ENCODE assay signal across 8 cellular contexts in the genomic region with DNA sequence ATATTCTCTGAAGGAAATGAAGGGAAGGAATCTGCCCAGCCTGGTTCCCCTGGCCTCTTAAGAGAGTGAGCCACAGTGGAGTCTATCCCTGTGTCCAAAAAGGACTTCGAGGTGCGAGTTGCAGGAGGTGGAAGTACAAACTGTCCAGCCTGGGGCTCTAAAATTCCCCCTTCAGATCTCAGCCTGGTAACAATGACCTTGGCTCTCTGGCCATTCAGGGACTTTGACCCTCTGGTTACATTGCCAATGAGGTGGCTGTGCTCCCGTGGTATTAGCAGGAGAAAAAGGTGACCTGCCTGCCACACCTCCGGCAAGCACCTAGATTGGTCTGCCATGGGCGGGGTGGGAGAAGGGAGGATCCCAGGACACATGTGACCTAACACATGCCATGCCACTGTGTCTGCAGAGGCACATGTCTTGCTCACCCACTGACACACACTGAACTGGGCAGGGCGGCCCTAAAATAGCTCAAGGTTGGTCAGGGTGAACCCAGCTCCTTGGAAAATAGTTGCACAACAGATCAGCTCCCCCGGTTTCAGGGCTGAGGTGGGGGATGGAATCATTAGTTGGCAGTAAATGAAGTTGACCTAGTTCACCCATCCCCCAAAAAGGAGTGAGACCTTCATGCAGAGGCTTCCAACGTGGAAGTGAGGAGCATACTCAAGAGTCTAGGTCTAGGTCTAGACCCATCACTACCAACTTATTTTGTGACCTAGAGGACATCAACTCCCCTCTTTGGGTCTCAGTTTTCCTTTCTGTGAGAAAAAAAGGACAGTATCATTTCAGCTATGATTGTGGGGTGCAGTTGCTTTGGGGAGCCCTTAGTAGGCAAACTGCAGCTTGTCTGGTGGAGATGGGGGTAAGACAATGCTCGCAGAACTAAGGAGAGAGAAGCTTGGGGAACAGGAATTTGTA. TPM values are rescaled to one million over a fixed set of nuclear protein-coding genes. Genes with fewer than 3 reads are reported as not detected.
DNase-seq lines count a peak whose midpoint lies in the region; ATAC-seq, FAIRE-seq and TF ChIP-seq lines count a peak whose summit lies in the region.

No MANE protein-coding gene starts in this region.

- H3K4me3 ChIP-seq in right atrium auricular region (peak overlapping the region; percentile 19 to 67), small intestine (ENCODE audit: low read depth in 1 of 2, low read length in 2 of 2) (peak overlapping the region in 1 of 2 donors; percentile 34)

- H3K27me3 ChIP-seq in right atrium auricular region (no peaks in the 10 kb centered on the region), small intestine (ENCODE audit: control insufficient read depth in 2 of 2, insufficient read depth in 2 of 2, low read length in 2 of 2) (no peaks in the 10 kb centered on the region)

- no peak for FAIRE-seq in small intestine (lab: Jason Lieb, UNC)

- DNase-seq in Right ventricle myocardium inferior (ENCODE audit: missing footprints), result peak; percentile 72
- no peak for DNase-seq in cardiac septum (ENCODE audit: low spot score)
- DNase-seq in right atrium auricular region (ENCODE audit: low spot score), result peak; percentile 89
- DNase-seq in small intestine, result peak; percentile 99
- DNase-seq in H4 (ENCODE audit: low spot score), result no peak
- no peak for DNase-seq in stimulated activated CD4-positive, alpha-beta T cell treated with anti-CD3 and anti-CD28 coated beads, Interleukin-4, amount 100 ng/mL, for 4 hours

- H3K36me3 ChIP-seq in right atrium auricular region (peaks cover 42% of the 10 kb centered on the region), small intestine (ENCODE audit: control insufficient read depth in 2 of 2, insufficient read depth in 2 of 2, low read length in 2 of 2) (peaks cover 7 to 20% of the 10 kb centered on the region in 2 donors)

- H3K27ac ChIP-seq in right atrium auricular region (peak overlapping the region; percentile 97 to 98), small intestine (ENCODE audit: low read depth in 1 of 2, low read length in 1 of 2) (peak overlapping the region; percentile 96 to 99)

- intact Hi-C loops in Right ventricle myocardium inferior (cut with DNase I) (no loop called here), cardiac septum (cut with DNase I) (loop anchor here (2.0 kb wide), 1 partner anchor 15 kb away; no protein-coding TSS in a partner anchor)

- H3K4me1 ChIP-seq in right atrium auricular region, result peaks cover 0 to 80% of the 10 kb centered on the region in 2 donors
- peaks cover 6 to 18% of the 10 kb centered on the region in 2 donors for H3K4me1 ChIP-seq in small intestine (ENCODE audit: control insufficient read depth in 2 of 2, insufficient read depth in 1 of 2, low read depth in 1 of 2, low read length in 1 of 2)

- H3K27ac Mint-ChIP-seq in activated naive CD4-positive, alpha-beta T cell treated with anti-CD3 and anti-CD28 coated beads, Interleukin-2, amount 50 U/mL, for 24 hours, result peak overlapping the region; percentile 92

- H3K27me3 Mint-ChIP-seq in activated naive CD4-positive, alpha-beta T cell treated with anti-CD3 and anti-CD28 coated beads, Interleukin-2, amount 50 U/mL, for 24 hours, result no peaks in the 10 kb centered on the region

- peaks cover 92% of the 10 kb centered on the region for H3K4me1 Mint-ChIP-seq in activated naive CD4-positive, alpha-beta T cell treated with anti-CD3 and anti-CD28 coated beads, Interleukin-2, amount 50 U/mL, for 24 hours

- 17 to 40% (median 21%) methylated on average over 9 of the region's 9 CpGs for WGBS in small intestine, 3 donors

- peak; percentile 15 for ATAC-seq in Right ventricle myocardium inferior
- ATAC-seq in GM18858 (IDR thresholded peaks at IDR 0.05; ENCODE audit: unreplicated experiment), result no peak

- TF ChIP-seq CTCF in right atrium auricular region (IDR thresholded peaks at IDR 0.05), result no peak

- H3K4me3 Mint-ChIP-seq in activated naive CD4-positive, alpha-beta T cell treated with anti-CD3 and anti-CD28 coated beads, Interleukin-2, amount 50 U/mL, for 24 hours, result peak overlapping the region; percentile 95

- no peaks in the 10 kb centered on the region for H3K9me3 Mint-ChIP-seq in activated naive CD4-positive, alpha-beta T cell treated with anti-CD3 and anti-CD28 coated beads, Interleukin-2, amount 50 U/mL, for 24 hours

- H3K36me3 Mint-ChIP-seq in activated naive CD4-positive, alpha-beta T cell treated with anti-CD3 and anti-CD28 coated beads, Interleukin-2, amount 50 U/mL, for 24 hours, result peaks cover 11% of the 10 kb centered on the region

- H3K9me3 ChIP-seq in right atrium auricular region (no peaks in the 10 kb centered on the region), small intestine (ENCODE audit: control insufficient read depth, low read depth) (no peaks in the 10 kb centered on the region)

RNA-seq across cellular contexts. Expression of a gene that starts 2.2 kb away (rescaled TPM):
- total RNA-seq in Right ventricle myocardium inferior (24.9 TPM), cardiac septum (25.8 TPM), right atrium auricular region (1 to 10 TPM; 8.3 to 9.9 TPM)
- polyA plus RNA-seq in small intestine, result 10 to 100 TPM in 2 of 3 donors, 1 to 10 TPM in 1; 8.5 to 25.1 (median 15.7) TPM
- total RNA-seq in H4 (2014; rRNA removed; shearing (Covaris generic)), result 0.39 and 2.2 TPM in 2 replicates

RNA-seq across cellular contexts. Expression of a gene that starts 23.6 kb away (rescaled TPM):
- total RNA-seq in Right ventricle myocardium inferior, result 51.4 TPM
- total RNA-seq in cardiac septum, result 53.7 TPM
- total RNA-seq in right atrium auricular region, result 10 to 100 TPM; 42.2 to 52.5 TPM
- polyA plus RNA-seq in small intestine, result 10 to 100 TPM; 53.1 to 81.6 (median 57.0) TPM
- total RNA-seq in H4 (2014; rRNA removed; shearing (Covaris generic)), result 38.4 and 39.1 TPM in 2 replicates

RNA-seq across cellular contexts. Expression of a gene that starts 35.4 kb away (rescaled TPM):
- total RNA-seq in Right ventricle myocardium inferior (88.3 TPM), cardiac septum (66.8 TPM), right atrium auricular region (10 to 100 TPM; 60.3 to 69.0 TPM)
- polyA plus RNA-seq in small intestine, result 10 to 100 TPM; 22.4 to 50.7 (median 36.0) TPM
- total RNA-seq in H4 (2014; rRNA removed; shearing (Covaris generic)), result 13.6 and 16.6 TPM in 2 replicates

RNA-seq across cellular contexts. Expression of a gene that starts 42.1 kb away (rescaled TPM):
- total RNA-seq in Right ventricle myocardium inferior (49.1 TPM), cardiac septum (54.8 TPM), right atrium auricular region (10 to 100 TPM; 26.0 to 35.5 TPM)
- polyA plus RNA-seq in small intestine, result 10 to 100 TPM; 24.2 to 36.9 (median 28.6) TPM
- total RNA-seq in H4 (2014; rRNA removed; shearing (Covaris generic)), result 19.5 and 19.9 TPM in 2 replicates

RNA-seq across cellular contexts. Expression of a gene that starts 44.0 kb away (rescaled TPM):
- total RNA-seq in Right ventricle myocardium inferior, result 53.9 TPM
- total RNA-seq in cardiac septum, result 56.4 TPM
- total RNA-seq in right atrium auricular region, result 10 to 100 TPM; 44.2 to 44.7 TPM
- polyA plus RNA-seq in small intestine, result 10 to 100 TPM; 43.0 to 64.6 (median 49.6) TPM
- total RNA-seq in H4 (2014; rRNA removed; shearing (Covaris generic)), result 33.9 and 44.5 TPM in 2 replicates

Comparison
In these comparisons a context has a peak if more than half of its experiments do, and no peak if none do; other contexts are left out.
1. DNase-seq: peak in Right ventricle myocardium inferior (single experiment), right atrium auricular region (single experiment) and small intestine (single experiment); none in cardiac septum (single experiment), H4 (single experiment) and stimulated activated CD4-positive, alpha-beta T cell treated with anti-CD3 and anti-CD28 coated beads, Interleukin-4, amount 100 ng/mL, for 4 hours (0 of 2).